In genomic region chr22:20319745-20320658, GRCh38 we compare ENCODE assay signal across 1 cellular context.
TF ChIP-seq lines count a peak whose summit lies in the region.

Gene DGCR6L (minus strand): TSS chr22:20320060. CDS start chr22:20319988, 72 bp downstream.

TF ChIP-seq in K562, 482 proteins besides CTCF, POLR2A, EP300 and RAD21 (continued from another document and continues in another):
- TF ChIP-seq ZNF165 (CRISPR knock-in tag; IDR thresholded peaks at IDR 0.05; ENCODE audit: borderline replicate concordance) (peak; percentile 94; the same call in 1 of the 2 replicates), HNRNPUL1 (IDR thresholded peaks at IDR 0.05; ENCODE audit: low read length) (no peak), HMBOX1 (IDR thresholded peaks at IDR 0.05) (no peak), FOXA1 (IDR thresholded peaks at IDR 0.05; ENCODE audit: borderline replicate concordance) (no peak), POLR2G (IDR thresholded peaks at IDR 0.05; ENCODE audit: low read depth, low read length) (peak; percentile 94), MAZ (CRISPR knock-in tag; conservative IDR thresholded peaks at IDR 0.05 in 1 of 2, IDR thresholded peaks at IDR 0.05 in 1 of 2) (peak; percentile 97 to 99), FOXP1 (CRISPR knock-in tag; IDR thresholded peaks at IDR 0.05) (peak; percentile 88; the same call in 1 of the 2 replicates), COPS2 (conservative IDR thresholded peaks at IDR 0.05) (no peak), PRPF4 (IDR thresholded peaks at IDR 0.05; ENCODE audit: insufficient read depth, low read depth, low read length, poor library complexity, severe bottlenecking) (no peak), JUND (IDR thresholded peaks at IDR 0.05; ENCODE audit: borderline replicate concordance, low read depth, low read length) (peak; percentile 16), JUND (tag; IDR thresholded peaks at IDR 0.05; ENCODE audit: borderline replicate concordance, low read depth, low read length) (peak; percentile 34; the same call in 1 of the 3 replicates), HDAC2 (IDR thresholded peaks at IDR 0.05) (peak; percentile 91), HMG20A (CRISPR knock-in tag; conservative IDR thresholded peaks at IDR 0.05) (no peak), BCL6 (CRISPR knock-in tag; IDR thresholded peaks at IDR 0.05) (no peak), MAFF (IDR thresholded peaks at IDR 0.05; ENCODE audit: low read length) (peak; percentile 68; the same call in 1 of the 2 replicates), SMARCE1 (IDR thresholded peaks at IDR 0.05) (peak; percentile 91), CBFA2T2 (conservative IDR thresholded peaks at IDR 0.05) (no peak), DIDO1 (tag; IDR thresholded peaks at IDR 0.05; ENCODE audit: low read depth) (peak; percentile 57; the same call in 1 of the 2 replicates), HOXB6 (CRISPR knock-in tag; IDR thresholded peaks at IDR 0.05; ENCODE audit: borderline replicate concordance) (no peak), SREBF1 (IDR thresholded peaks at IDR 0.05; ENCODE audit: borderline replicate concordance, low read depth, low read length) (no peak), ZBTB9 (CRISPR knock-in tag; IDR thresholded peaks at IDR 0.05) (peak; percentile 83), ZSCAN32 (CRISPR knock-in tag; IDR thresholded peaks at IDR 0.05) (peak; percentile 71; the same call in 1 of the 2 replicates), NUFIP1 (IDR thresholded peaks at IDR 0.05; ENCODE audit: partially characterized antibody) (peak; percentile 79), CEBPZ (IDR thresholded peaks at IDR 0.05; ENCODE audit: borderline replicate concordance, low read depth, low read length) (no peak; the same call in 1 of the 2 replicates), ZNF395 (CRISPR knock-in tag; IDR thresholded peaks at IDR 0.05) (peak; percentile 78; the same call in 1 of the 2 replicates), NKRF (IDR thresholded peaks at IDR 0.05; ENCODE audit: borderline replicate concordance) (peak; percentile 87), PRDM10 (IDR thresholded peaks at IDR 0.05; ENCODE audit: partially characterized antibody) (peak; percentile 85), MLLT1 (IDR thresholded peaks at IDR 0.05) (peak in 1 of 2 experiments; percentile 62; a peak in 2 of 4 replicates), SFPQ (IDR thresholded peaks at IDR 0.05; ENCODE audit: low read depth, low read length) (no peak), MYNN (IDR thresholded peaks at IDR 0.05) (peak; percentile 12; the same call in 1 of the 2 replicates), MYNN (CRISPR knock-in tag; IDR thresholded peaks at IDR 0.05) (no peak), PHTF2 (CRISPR knock-in tag; IDR thresholded peaks at IDR 0.05) (no peak), TFAM (CRISPR knock-in tag; conservative IDR thresholded peaks at IDR 0.05) (no peak), TCFL5 (CRISPR knock-in tag; conservative IDR thresholded peaks at IDR 0.05) (no peak; the same call in 1 of the 2 replicates), THRAP3 (IDR thresholded peaks at IDR 0.05; ENCODE audit: borderline replicate concordance) (no peak), STAT5B (CRISPR knock-in tag; IDR thresholded peaks at IDR 0.05) (no peak), POLR2AphosphoS5 (IDR thresholded peaks at IDR 0.05; ENCODE audit: control insufficient read depth, insufficient read depth, low read depth, low read length) (peak; percentile 82), CTCFL (IDR thresholded peaks at IDR 0.05; ENCODE audit: borderline replicate concordance, insufficient read depth, low read depth, low read length, poor library complexity, severe bottlenecking) (peak; percentile 17), ZFP36 (IDR thresholded peaks at IDR 0.05; ENCODE audit: low read depth, low read length, partially characterized antibody) (peak; percentile 72), RBM15 (IDR thresholded peaks at IDR 0.05; ENCODE audit: insufficient read depth, low read length) (no peak), XRCC3 (IDR thresholded peaks at IDR 0.05) (no peak), RBFOX2 (IDR thresholded peaks at IDR 0.05; ENCODE audit: low read depth, low read length) (peak; percentile 94), DNMT1 (IDR thresholded peaks at IDR 0.05) (no peak), HEY1 (CRISPR knock-in tag; IDR thresholded peaks at IDR 0.05; ENCODE audit: borderline replicate concordance) (no peak), CCAR2 (IDR thresholded peaks at IDR 0.05; ENCODE audit: low read depth, low read length) (no peak), FUS (optimal IDR thresholded peaks at IDR 0.05; ENCODE audit: low read depth, low read length) (peak; percentile 57)
